ENCODE assay signal across 14 cellular contexts in the genomic region with DNA sequence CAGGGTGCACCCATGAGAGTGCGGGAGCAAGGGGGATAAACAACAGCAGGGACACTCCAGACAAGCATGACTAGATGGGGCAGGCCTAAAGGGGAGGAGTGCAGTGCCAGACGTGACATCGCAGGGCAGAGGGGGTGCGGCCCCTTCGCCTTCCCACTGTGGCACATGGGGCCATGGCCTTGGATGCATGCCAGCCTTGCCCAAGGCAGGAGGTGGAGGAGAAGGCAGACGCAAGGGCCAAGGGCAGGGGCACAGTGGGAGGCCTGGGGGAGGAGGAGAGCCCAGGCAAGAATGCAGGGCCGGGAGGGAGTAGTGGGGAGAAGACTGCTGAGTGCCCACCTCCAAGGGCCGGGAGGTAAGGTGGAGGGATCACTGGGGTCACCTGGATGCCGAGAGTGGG. TPM values are rescaled to one million over a fixed set of nuclear protein-coding genes. Genes with fewer than 3 reads are reported as not detected.
A peak's percentile ranks its signal among the peaks of the same experiment; 100 is the strongest.
DNase-seq lines count a peak whose midpoint lies in the region; TF ChIP-seq lines count a peak whose summit lies in the region.
"Had no signal": no experiment of that assay in that cellular context is flagged by ENCODE, and none has a peak within 500 bp of the region (broad histone marks: within the 10 kb centered on the region; RNA-seq: fewer than 3 reads in every experiment).

No MANE protein-coding gene starts in this region.

- no peaks in the 10 kb centered on the region for H3K36me3 ChIP-seq in thyroid gland

- peak; percentile 27 for DNase-seq in activated effector memory CD4-positive, alpha-beta T cell treated with anti-CD3 and anti-CD28 coated beads, Interleukin-2, amount 50 U/mL, for 16 hours
- DNase-seq in activated effector memory CD4-positive, alpha-beta T cell treated with Interleukin-2 at 50 U/mL for 16 hours = no peak
- DNase-seq in mesenteric fat pad (ENCODE audit: low spot score) (peak; percentile 88), thyroid gland (peak; percentile 7 to 11), NCI-H2171 treated with DMSO at 0.1 percent for 48 hours (lab: John Stamatoyannopoulos, UW) (no peak), ecto neural progenitor cell (ENCODE audit: low spot score) (no peak)
- DNase-seq: HCEC 1CT had no signal

- 53 to 60% methylated on average over 3 to 7 of the region's 9 CpGs for WGBS in thyroid gland, 2 donors

- H3K4me1 ChIP-seq in thyroid gland = peaks cover 0 to 5% of the 10 kb centered on the region in 2 donors

- H3K4me3 ChIP-seq in thyroid gland (replicated peaks in 1 of 3) = no peak overlapping the region
- H3K4me3 ChIP-seq: GM12878 had no signal

- no peaks in the 10 kb centered on the region for H3K27me3 ChIP-seq in thyroid gland

- H3K27ac ChIP-seq in VCaP = peak overlapping the region; percentile 78; the same call in 1 of the 2 replicates
- no peak overlapping the region for H3K27ac ChIP-seq in thyroid gland
- H3K27ac ChIP-seq: C4-2B had no signal

- intact Hi-C loops in thyroid gland (cut with DNase I) = no loop called here

- no peak for TF ChIP-seq CTCF in VCaP (conservative IDR thresholded peaks at IDR 0.05)
- no peak for TF ChIP-seq CTCF in thyroid gland (IDR thresholded peaks at IDR 0.05)

- no peak for TF ChIP-seq POLR2A in thyroid gland (IDR thresholded peaks at IDR 0.05)

- H3K9me3 ChIP-seq in thyroid gland = no peaks in the 10 kb centered on the region

RNA-seq across cellular contexts. Expression of gene PNMA6E, which starts 21.6 kb away (rescaled TPM):
- total RNA-seq in mesenteric fat pad (not detected), thyroid gland (not detected)
- total RNA-seq: B cell; CD4-positive, alpha-beta memory T cell; G401; GM12878; H4 had no signal

RNA-seq across cellular contexts. Expression of gene ZFP92, which starts 31.8 kb away (rescaled TPM):
- total RNA-seq in mesenteric fat pad (5.4 TPM), thyroid gland (1 to 10 TPM; 1.1 to 1.8 (median 1.4) TPM)
- total RNA-seq: G401, H4 had no signal

RNA-seq across cellular contexts. Expression of gene ZNF275, which starts 45.6 kb away (rescaled TPM):
- 21.3 TPM for total RNA-seq in mesenteric fat pad
- total RNA-seq in thyroid gland = 10 to 100 TPM in 3 of 4 donors, 1 to 10 TPM in 1; 8.2 to 16.4 (median 12.1) TPM

RNA-seq across cellular contexts. Expression of gene PNMA6F, which starts 57.9 kb away (rescaled TPM):
- total RNA-seq in mesenteric fat pad (not detected), thyroid gland (not detected)
- total RNA-seq: B cell; CD4-positive, alpha-beta memory T cell; GM12878; H4 had no signal

Comparison
In these comparisons a context has a peak if more than half of its experiments do, and no peak if none do; other contexts are left out.
1. DNase-seq: peak in activated effector memory CD4-positive, alpha-beta T cell treated with anti-CD3 and anti-CD28 coated beads, Interleukin-2, amount 50 U/mL, for 16 hours (single experiment), mesenteric fat pad (single experiment) and thyroid gland (2 of 2); none in activated effector memory CD4-positive, alpha-beta T cell treated with Interleukin-2 at 50 U/mL for 16 hours (single experiment), NCI-H2171 treated with DMSO at 0.1 percent for 48 hours (single experiment) and ecto neural progenitor cell (single experiment).